Comparison of ENCODE assay signal across 1 cellular context in the genomic region with DNA sequence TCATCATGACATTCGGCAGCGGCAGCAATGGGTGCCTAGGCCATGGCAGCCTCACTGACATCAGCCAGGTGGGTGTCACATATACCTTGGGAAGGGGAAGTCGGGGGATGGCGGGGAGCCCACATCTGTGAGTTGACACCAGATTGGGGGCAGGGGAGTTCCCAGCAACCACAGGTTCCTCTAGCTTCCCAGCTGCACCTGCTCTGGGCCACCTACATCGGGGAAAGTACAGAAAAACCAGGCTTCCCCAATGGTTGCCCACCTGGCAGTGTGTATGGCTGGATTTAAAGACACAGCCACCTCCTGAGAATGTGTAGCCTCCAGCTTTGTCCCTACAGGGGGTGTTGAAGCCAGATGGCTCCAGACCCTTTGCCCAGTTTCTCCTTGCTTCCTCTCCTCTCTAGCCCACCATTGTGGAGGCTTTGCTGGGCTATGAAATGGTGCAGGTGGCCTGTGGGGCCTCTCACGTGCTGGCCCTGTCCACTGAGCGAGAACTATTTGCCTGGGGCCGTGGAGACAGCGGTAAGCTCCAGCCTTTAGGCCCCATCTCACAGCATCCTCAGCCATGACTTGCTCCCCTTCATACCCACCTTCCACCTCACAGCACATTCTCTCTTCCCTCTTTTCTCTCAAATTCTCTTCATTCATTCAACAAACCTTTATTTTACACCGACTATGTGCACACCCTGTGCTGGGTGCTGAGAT.
A peak's percentile ranks its signal among the peaks of the same experiment; 100 is the strongest.
TF ChIP-seq lines count a peak whose summit lies in the region.

No MANE protein-coding gene starts in this region.

TF ChIP-seq in GM12878, 131 proteins besides CTCF, POLR2A, EP300 and RAD21 (continued from another document):
- TF ChIP-seq, protein P1, sequence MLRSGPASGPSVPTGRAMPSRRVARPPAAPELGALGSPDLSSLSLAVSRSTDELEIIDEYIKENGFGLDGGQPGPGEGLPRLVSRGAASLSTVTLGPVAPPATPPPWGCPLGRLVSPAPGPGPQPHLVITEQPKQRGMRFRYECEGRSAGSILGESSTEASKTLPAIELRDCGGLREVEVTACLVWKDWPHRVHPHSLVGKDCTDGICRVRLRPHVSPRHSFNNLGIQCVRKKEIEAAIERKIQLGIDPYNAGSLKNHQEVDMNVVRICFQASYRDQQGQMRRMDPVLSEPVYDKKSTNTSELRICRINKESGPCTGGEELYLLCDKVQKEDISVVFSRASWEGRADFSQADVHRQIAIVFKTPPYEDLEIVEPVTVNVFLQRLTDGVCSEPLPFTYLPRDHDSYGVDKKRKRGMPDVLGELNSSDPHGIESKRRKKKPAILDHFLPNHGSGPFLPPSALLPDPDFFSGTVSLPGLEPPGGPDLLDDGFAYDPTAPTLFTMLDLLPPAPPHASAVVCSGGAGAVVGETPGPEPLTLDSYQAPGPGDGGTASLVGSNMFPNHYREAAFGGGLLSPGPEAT (IDR thresholded peaks at IDR 0.05; ENCODE audit: low read depth), result peak; percentile 84
- TF ChIP-seq IKZF2 (IDR thresholded peaks at IDR 0.05), result peak; percentile 88 to 90
- no peak for TF ChIP-seq PKNOX1 (IDR thresholded peaks at IDR 0.05)
- TF ChIP-seq, protein P2, sequence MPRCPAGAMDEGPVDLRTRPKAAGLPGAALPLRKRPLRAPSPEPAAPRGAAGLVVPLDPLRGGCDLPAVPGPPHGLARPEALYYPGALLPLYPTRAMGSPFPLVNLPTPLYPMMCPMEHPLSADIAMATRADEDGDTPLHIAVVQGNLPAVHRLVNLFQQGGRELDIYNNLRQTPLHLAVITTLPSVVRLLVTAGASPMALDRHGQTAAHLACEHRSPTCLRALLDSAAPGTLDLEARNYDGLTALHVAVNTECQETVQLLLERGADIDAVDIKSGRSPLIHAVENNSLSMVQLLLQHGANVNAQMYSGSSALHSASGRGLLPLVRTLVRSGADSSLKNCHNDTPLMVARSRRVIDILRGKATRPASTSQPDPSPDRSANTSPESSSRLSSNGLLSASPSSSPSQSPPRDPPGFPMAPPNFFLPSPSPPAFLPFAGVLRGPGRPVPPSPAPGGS (IDR thresholded peaks at IDR 0.05; ENCODE audit: borderline replicate concordance, insufficient read depth, low read depth, low read length, poor library complexity, severe bottlenecking), result peak; percentile 95
- TF ChIP-seq RELA (IDR thresholded peaks at IDR 0.05; ENCODE audit: borderline replicate concordance, partially characterized antibody), result peak; percentile 97
- TF ChIP-seq, protein P3, sequence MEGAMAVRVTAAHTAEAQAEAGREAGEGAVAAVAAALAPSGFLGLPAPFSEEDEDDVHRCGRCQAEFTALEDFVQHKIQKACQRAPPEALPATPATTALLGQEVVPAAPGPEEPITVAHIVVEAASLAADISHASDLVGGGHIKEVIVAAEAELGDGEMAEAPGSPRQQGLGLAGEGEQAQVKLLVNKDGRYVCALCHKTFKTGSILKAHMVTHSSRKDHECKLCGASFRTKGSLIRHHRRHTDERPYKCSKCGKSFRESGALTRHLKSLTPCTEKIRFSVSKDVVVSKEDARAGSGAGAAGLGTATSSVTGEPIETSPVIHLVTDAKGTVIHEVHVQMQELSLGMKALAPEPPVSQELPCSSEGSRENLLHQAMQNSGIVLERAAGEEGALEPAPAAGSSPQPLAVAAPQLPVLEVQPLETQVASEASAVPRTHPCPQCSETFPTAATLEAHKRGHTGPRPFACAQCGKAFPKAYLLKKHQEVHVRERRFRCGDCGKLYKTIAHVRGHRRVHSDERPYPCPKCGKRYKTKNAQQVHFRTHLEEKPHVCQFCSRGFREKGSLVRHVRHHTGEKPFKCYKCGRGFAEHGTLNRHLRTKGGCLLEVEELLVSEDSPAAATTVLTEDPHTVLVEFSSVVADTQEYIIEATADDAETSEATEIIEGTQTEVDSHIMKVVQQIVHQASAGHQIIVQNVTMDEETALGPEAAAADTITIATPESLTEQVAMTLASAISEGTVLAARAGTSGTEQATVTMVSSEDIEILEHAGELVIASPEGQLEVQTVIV (IDR thresholded peaks at IDR 0.05; ENCODE audit: borderline replicate concordance, partially characterized antibody), result no peak
- TF ChIP-seq, protein P4, sequence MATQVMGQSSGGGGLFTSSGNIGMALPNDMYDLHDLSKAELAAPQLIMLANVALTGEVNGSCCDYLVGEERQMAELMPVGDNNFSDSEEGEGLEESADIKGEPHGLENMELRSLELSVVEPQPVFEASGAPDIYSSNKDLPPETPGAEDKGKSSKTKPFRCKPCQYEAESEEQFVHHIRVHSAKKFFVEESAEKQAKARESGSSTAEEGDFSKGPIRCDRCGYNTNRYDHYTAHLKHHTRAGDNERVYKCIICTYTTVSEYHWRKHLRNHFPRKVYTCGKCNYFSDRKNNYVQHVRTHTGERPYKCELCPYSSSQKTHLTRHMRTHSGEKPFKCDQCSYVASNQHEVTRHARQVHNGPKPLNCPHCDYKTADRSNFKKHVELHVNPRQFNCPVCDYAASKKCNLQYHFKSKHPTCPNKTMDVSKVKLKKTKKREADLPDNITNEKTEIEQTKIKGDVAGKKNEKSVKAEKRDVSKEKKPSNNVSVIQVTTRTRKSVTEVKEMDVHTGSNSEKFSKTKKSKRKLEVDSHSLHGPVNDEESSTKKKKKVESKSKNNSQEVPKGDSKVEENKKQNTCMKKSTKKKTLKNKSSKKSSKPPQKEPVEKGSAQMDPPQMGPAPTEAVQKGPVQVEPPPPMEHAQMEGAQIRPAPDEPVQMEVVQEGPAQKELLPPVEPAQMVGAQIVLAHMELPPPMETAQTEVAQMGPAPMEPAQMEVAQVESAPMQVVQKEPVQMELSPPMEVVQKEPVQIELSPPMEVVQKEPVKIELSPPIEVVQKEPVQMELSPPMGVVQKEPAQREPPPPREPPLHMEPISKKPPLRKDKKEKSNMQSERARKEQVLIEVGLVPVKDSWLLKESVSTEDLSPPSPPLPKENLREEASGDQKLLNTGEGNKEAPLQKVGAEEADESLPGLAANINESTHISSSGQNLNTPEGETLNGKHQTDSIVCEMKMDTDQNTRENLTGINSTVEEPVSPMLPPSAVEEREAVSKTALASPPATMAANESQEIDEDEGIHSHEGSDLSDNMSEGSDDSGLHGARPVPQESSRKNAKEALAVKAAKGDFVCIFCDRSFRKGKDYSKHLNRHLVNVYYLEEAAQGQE (IDR thresholded peaks at IDR 0.05; ENCODE audit: low read depth, low read length), result no peak
- no peak for TF ChIP-seq USF2 (IDR thresholded peaks at IDR 0.05; ENCODE audit: borderline replicate concordance, low read depth, low read length)
- no peak for TF ChIP-seq PAX8 (IDR thresholded peaks at IDR 0.05)
- no peak for TF ChIP-seq SMC3 (IDR thresholded peaks at IDR 0.05; ENCODE audit: borderline replicate concordance, low read length)
- no peak for TF ChIP-seq BCLAF1 (IDR thresholded peaks at IDR 0.05)
- no peak for TF ChIP-seq ESRRA (IDR thresholded peaks at IDR 0.05; ENCODE audit: low read length)
- TF ChIP-seq EGR1 (IDR thresholded peaks at IDR 0.05; ENCODE audit: borderline replicate concordance in 1 of 2, low read depth in 2 of 2, low read length in 2 of 2), result peak in 1 of 2 experiments; percentile 83; a peak in 2 of 3 replicates
- 0 out of 2 replicates have a peak, but pooled peaks have one; percentile 3 for TF ChIP-seq LARP7 (IDR thresholded peaks at IDR 0.05)
- TF ChIP-seq DPF2 (IDR thresholded peaks at IDR 0.05), result peak; percentile 65; the same call in 1 of the 2 replicates
- TF ChIP-seq TAF1 (IDR thresholded peaks at IDR 0.05; ENCODE audit: borderline replicate concordance, low read depth, low read length), result no peak
